Comparison of ENCODE assay signal across 8 cellular contexts in genomic region chr6:53794073-53794719, GRCh38. TPM values are rescaled to one million over a fixed set of nuclear protein-coding genes. Genes with fewer than 3 reads are reported as not detected.
DNase-seq lines count a peak whose midpoint lies in the region; ATAC-seq and TF ChIP-seq lines count a peak whose summit lies in the region.

No MANE protein-coding gene starts in this region.

- peaks cover 19% of the 10 kb centered on the region for H3K4me1 ChIP-seq in Panc1 (ENCODE audit: control insufficient read depth, insufficient read depth, low read length)
- peaks cover 28 to 29% of the 10 kb centered on the region in 2 experiments for H3K4me1 ChIP-seq in neutrophil (ENCODE audit: control insufficient read depth in 1 of 2, insufficient read depth in 1 of 2, low read depth in 1 of 2, low read length in 1 of 2)
- H3K4me1 ChIP-seq in transverse colon: peaks cover 0 to 40% (median 18%) of the 10 kb centered on the region in 4 donors

- CTCF ChIA-PET in Panc1 (lab: Charles Lee): interaction anchor here (0.6 to 2.3 kb wide), 7 partner anchors 24 to 1470 kb away, joined by 3 to 26 read pairs (median 3); no protein-coding TSS in a partner anchor

- no peak for TF ChIP-seq EP300 in transverse colon (IDR thresholded peaks at IDR 0.05; ENCODE audit: low read depth)

- H3K9me3 ChIP-seq in Panc1 (ENCODE audit: control insufficient read depth, insufficient read depth, low read depth, low read length) (peaks cover 11% of the 10 kb centered on the region), neutrophil (no peaks in the 10 kb centered on the region), transverse colon (peaks cover 0 to under 1% of the 10 kb centered on the region in 2 donors)

- peak overlapping the region; percentile 72 to 88 for H3K4me3 ChIP-seq in Panc1 (ENCODE audit: low read depth in 2 of 2, low read length in 2 of 2)
- peak overlapping the region; percentile 69 to 76 for H3K4me3 ChIP-seq in neutrophil (ENCODE audit: low read depth in 1 of 2, low read length in 1 of 2)
- H3K4me3 ChIP-seq in transverse colon: peak overlapping the region; percentile 74 to 94 (median 90)

- in situ Hi-C loops in Panc1 (cut with HindIII; ENCODE audit: low pct_unique_long_range_greater_than_20kb, low sequenced_read_pairs): no loop called here
- in situ Hi-C loops in transverse colon (cut with MboI; ENCODE audit: low pct_ligation_motif_present in 1 of 4, low pct_unique_long_range_greater_than_20kb in 1 of 4, low sequenced_read_pairs in 3 of 4): loop anchor here in 3 of 4 donors (5.0 to 25.0 kb wide), 3 partner anchors 161 to 168 kb away; no protein-coding TSS in a partner anchor

- H3K36me3 ChIP-seq in Panc1 (ENCODE audit: control insufficient read depth, insufficient read depth, low read length): no peaks in the 10 kb centered on the region; the same call in 1 of the 2 replicates
- no peaks in the 10 kb centered on the region for H3K36me3 ChIP-seq in neutrophil
- H3K36me3 ChIP-seq in transverse colon: no peaks in the 10 kb centered on the region

- ATAC-seq in GM21381 (IDR thresholded peaks at IDR 0.05; ENCODE audit: unreplicated experiment) (peak; percentile 52), Panc1 (peak; percentile 77)

- WGBS in transverse colon (ENCODE audit: low coverage in 1 of 2), 2 donors: 0% methylated on average over 30 of the region's 30 CpGs; no CpG with 5 or more reads in 1 of the 2 donors

- no peaks in the 10 kb centered on the region for H3K27me3 ChIP-seq in Panc1 (ENCODE audit: control insufficient read depth, insufficient read depth, low read length)
- H3K27me3 ChIP-seq in neutrophil: peaks cover 37% of the 10 kb centered on the region
- H3K27me3 ChIP-seq in transverse colon: no peaks in the 10 kb centered on the region

- intact Hi-C loops in Panc1 (cut with micrococcal nuclease; ENCODE audit: unreplicated experiment): loop anchor here (5.0 kb wide), 1 partner anchor 163 kb away; no protein-coding TSS in a partner anchor
- intact Hi-C loops in transverse colon (cut with DNase I; ENCODE audit: low total_unique reads): loop anchor here (1.0 kb wide), 1 partner anchor 161 kb away; no protein-coding TSS in a partner anchor

- POLR2A ChIA-PET in Panc1 (lab: Charles Lee): interaction anchor here (0.6 to 1.3 kb wide), 3 partner anchors 22 to 162 kb away, joined by 3 to 5 read pairs (median 3); no protein-coding TSS in a partner anchor

- BruUV-seq in Panc1 (replicated peaks; lab: Mats Ljungman, UMichigan): no TSS peak

- TF ChIP-seq CTCF in Panc1 (IDR thresholded peaks at IDR 0.05): peak; percentile 72
- no peak for TF ChIP-seq CTCF in neutrophil (IDR thresholded peaks at IDR 0.05)
- peak; percentile 45 to 63 (median 55) for TF ChIP-seq CTCF in transverse colon (IDR thresholded peaks at IDR 0.05)

- TF ChIP-seq POLR2A in transverse colon (IDR thresholded peaks at IDR 0.05): no peak

- DNase-seq in DMS153 (lab: John Stamatoyannopoulos, UW) (peak; percentile 64), HPDE6-E6E7 (ENCODE audit: extremely low spot score) (peak; percentile 70), Panc1 (ENCODE audit: low read depth, low spot score) (peak; percentile 61), germinal center (ENCODE audit: low spot score) (peak; percentile 71), transverse colon (peak; percentile 86)
- DNase-seq in activated naive CD4-positive, alpha-beta T cell treated with Interleukin-2 at 50 U/mL for 16 hours: peak; percentile 54

- peak overlapping the region; percentile 64 for H3K27ac ChIP-seq in Panc1 (ENCODE audit: low read length)
- no peak overlapping the region for H3K27ac ChIP-seq in neutrophil
- peak overlapping the region; percentile 85 to 89 (median 87) for H3K27ac ChIP-seq in transverse colon

RNA-seq across cellular contexts. Expression of gene LRRC1, which starts 0.6 kb away (rescaled TPM):
- 13.8 TPM for total RNA-seq in Panc1 (2021; ENCODE audit: unreplicated experiment)
- polyA plus RNA-seq in Panc1 (2012; ENCODE audit: insufficient read length): 8.0 TPM
- total RNA-seq in transverse colon: 100 to 1,000 TPM in 1 of 4 donors, 10 to 100 TPM in 3; 71.0 to 151 (median 91.6) TPM
